In the genomic region with DNA sequence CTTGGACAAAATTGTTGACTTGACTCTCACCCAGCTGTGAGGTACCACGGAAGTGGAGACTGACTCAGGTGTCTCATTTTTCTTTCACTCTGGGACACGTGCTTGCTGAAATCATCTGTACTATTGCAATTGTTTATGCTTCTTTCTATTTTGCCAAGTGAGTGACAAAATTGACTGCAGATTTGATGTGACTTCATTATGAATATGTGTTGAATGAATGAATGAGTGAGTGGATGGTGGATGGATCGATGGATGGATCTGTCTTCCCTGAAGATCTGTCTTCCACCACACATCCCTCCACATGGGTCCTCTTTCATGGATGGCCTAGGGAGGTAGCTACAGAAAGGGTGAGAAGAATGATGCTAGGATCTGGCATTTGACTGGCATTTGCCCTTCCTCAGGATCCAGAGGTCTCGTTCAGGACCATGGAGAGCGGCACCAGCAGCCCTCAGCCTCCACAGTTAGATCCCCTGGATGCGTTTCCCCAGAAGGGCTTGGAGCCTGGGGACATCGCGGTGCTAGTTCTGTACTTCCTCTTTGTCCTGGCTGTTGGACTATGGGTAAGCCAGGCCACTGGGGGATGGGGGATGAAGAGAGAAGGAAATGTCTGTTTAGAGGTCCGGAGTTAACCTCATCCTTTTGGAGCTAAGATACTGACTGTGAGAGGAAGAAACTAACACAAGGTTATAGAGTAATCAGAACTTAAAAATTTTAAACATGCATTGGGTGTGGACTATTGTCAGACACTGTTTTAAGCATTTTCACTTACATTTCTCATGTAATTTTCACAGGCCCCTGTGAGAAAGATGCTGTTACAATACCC, we compare ENCODE assay signal across 1 cellular context.
TF ChIP-seq lines count a peak whose summit lies in the region.

No MANE protein-coding gene starts in this region.

TF ChIP-seq in HepG2, 621 proteins besides CTCF, POLR2A, EP300 and RAD21 (continued from another document and continues in another):
- 0 out of 2 replicates have a peak, but pooled peaks have one; percentile 30 for TF ChIP-seq ZFX (CRISPR knock-in tag; IDR thresholded peaks at IDR 0.05; ENCODE audit: low read depth)
- TF ChIP-seq NR1H2 (CRISPR knock-in tag; IDR thresholded peaks at IDR 0.05; ENCODE audit: borderline replicate concordance, low read depth): peak; percentile 86; the same call in 1 of the 2 replicates
- TF ChIP-seq, protein P1, sequence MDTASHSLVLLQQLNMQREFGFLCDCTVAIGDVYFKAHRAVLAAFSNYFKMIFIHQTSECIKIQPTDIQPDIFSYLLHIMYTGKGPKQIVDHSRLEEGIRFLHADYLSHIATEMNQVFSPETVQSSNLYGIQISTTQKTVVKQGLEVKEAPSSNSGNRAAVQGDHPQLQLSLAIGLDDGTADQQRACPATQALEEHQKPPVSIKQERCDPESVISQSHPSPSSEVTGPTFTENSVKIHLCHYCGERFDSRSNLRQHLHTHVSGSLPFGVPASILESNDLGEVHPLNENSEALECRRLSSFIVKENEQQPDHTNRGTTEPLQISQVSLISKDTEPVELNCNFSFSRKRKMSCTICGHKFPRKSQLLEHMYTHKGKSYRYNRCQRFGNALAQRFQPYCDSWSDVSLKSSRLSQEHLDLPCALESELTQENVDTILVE (CRISPR knock-in tag; IDR thresholded peaks at IDR 0.05): peak; percentile 94
- TF ChIP-seq ZBTB38 (CRISPR knock-in tag; IDR thresholded peaks at IDR 0.05): peak; percentile 88
- TF ChIP-seq SPEN (CRISPR knock-in tag; IDR thresholded peaks at IDR 0.05; ENCODE audit: low read depth): peak; percentile 80
- no peak for TF ChIP-seq NCOA5 (CRISPR knock-in tag; IDR thresholded peaks at IDR 0.05)
- peak; percentile 93 for TF ChIP-seq ZSCAN12 (CRISPR knock-in tag; IDR thresholded peaks at IDR 0.05)
- TF ChIP-seq KMT2B (CRISPR knock-in tag; IDR thresholded peaks at IDR 0.05): peak; percentile 75
- TF ChIP-seq, protein P2, sequence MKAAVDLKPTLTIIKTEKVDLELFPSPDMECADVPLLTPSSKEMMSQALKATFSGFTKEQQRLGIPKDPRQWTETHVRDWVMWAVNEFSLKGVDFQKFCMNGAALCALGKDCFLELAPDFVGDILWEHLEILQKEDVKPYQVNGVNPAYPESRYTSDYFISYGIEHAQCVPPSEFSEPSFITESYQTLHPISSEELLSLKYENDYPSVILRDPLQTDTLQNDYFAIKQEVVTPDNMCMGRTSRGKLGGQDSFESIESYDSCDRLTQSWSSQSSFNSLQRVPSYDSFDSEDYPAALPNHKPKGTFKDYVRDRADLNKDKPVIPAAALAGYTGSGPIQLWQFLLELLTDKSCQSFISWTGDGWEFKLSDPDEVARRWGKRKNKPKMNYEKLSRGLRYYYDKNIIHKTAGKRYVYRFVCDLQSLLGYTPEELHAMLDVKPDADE (CRISPR knock-in tag; IDR thresholded peaks at IDR 0.05): peak; percentile 88; the same call in 1 of the 2 replicates
- TF ChIP-seq, protein P3, sequence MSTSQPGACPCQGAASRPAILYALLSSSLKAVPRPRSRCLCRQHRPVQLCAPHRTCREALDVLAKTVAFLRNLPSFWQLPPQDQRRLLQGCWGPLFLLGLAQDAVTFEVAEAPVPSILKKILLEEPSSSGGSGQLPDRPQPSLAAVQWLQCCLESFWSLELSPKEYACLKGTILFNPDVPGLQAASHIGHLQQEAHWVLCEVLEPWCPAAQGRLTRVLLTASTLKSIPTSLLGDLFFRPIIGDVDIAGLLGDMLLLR (CRISPR knock-in tag; IDR thresholded peaks at IDR 0.05): 0 out of 2 replicates have a peak, but pooled peaks have one; percentile 70
- no peak for TF ChIP-seq NCOA1 (CRISPR knock-in tag; IDR thresholded peaks at IDR 0.05)
- TF ChIP-seq ZNF564 (CRISPR knock-in tag; IDR thresholded peaks at IDR 0.05): peak; percentile 82
- TF ChIP-seq TOE1 (CRISPR knock-in tag; IDR thresholded peaks at IDR 0.05): 0 out of 2 replicates have a peak, but pooled peaks have one; percentile 67
- peak; percentile 78 for TF ChIP-seq NCOA2 (CRISPR knock-in tag; IDR thresholded peaks at IDR 0.05)
- peak; percentile 87; the same call in 1 of the 2 replicates for TF ChIP-seq EEA1 (CRISPR knock-in tag; IDR thresholded peaks at IDR 0.05; ENCODE audit: borderline replicate concordance)
- TF ChIP-seq SSRP1 (CRISPR knock-in tag; IDR thresholded peaks at IDR 0.05): no peak
- TF ChIP-seq NFE2L1 (CRISPR knock-in tag; IDR thresholded peaks at IDR 0.05; ENCODE audit: borderline replicate concordance): no peak
- TF ChIP-seq, protein P4, sequence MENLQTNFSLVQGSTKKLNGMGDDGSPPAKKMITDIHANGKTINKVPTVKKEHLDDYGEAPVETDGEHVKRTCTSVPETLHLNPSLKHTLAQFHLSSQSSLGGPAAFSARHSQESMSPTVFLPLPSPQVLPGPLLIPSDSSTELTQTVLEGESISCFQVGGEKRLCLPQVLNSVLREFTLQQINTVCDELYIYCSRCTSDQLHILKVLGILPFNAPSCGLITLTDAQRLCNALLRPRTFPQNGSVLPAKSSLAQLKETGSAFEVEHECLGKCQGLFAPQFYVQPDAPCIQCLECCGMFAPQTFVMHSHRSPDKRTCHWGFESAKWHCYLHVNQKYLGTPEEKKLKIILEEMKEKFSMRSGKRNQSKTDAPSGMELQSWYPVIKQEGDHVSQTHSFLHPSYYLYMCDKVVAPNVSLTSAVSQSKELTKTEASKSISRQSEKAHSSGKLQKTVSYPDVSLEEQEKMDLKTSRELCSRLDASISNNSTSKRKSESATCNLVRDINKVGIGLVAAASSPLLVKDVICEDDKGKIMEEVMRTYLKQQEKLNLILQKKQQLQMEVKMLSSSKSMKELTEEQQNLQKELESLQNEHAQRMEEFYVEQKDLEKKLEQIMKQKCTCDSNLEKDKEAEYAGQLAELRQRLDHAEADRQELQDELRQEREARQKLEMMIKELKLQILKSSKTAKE (CRISPR knock-in tag; IDR thresholded peaks at IDR 0.05; ENCODE audit: borderline replicate concordance): peak; percentile 71
- TF ChIP-seq CCDC6 (CRISPR knock-in tag; IDR thresholded peaks at IDR 0.05): peak; percentile 94
- TF ChIP-seq ZNF878 (CRISPR knock-in tag; IDR thresholded peaks at IDR 0.05): peak; percentile 96
- TF ChIP-seq, protein P5, sequence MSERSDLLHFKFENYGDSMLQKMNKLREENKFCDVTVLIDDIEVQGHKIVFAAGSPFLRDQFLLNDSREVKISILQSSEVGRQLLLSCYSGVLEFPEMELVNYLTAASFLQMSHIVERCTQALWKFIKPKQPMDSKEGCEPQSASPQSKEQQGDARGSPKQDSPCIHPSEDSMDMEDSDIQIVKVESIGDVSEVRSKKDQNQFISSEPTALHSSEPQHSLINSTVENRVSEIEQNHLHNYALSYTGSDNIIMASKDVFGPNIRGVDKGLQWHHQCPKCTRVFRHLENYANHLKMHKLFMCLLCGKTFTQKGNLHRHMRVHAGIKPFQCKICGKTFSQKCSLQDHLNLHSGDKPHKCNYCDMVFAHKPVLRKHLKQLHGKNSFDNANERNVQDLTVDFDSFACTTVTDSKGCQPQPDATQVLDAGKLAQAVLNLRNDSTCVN (CRISPR knock-in tag; IDR thresholded peaks at IDR 0.05; ENCODE audit: borderline replicate concordance): peak; percentile 94
- TF ChIP-seq, protein P6, sequence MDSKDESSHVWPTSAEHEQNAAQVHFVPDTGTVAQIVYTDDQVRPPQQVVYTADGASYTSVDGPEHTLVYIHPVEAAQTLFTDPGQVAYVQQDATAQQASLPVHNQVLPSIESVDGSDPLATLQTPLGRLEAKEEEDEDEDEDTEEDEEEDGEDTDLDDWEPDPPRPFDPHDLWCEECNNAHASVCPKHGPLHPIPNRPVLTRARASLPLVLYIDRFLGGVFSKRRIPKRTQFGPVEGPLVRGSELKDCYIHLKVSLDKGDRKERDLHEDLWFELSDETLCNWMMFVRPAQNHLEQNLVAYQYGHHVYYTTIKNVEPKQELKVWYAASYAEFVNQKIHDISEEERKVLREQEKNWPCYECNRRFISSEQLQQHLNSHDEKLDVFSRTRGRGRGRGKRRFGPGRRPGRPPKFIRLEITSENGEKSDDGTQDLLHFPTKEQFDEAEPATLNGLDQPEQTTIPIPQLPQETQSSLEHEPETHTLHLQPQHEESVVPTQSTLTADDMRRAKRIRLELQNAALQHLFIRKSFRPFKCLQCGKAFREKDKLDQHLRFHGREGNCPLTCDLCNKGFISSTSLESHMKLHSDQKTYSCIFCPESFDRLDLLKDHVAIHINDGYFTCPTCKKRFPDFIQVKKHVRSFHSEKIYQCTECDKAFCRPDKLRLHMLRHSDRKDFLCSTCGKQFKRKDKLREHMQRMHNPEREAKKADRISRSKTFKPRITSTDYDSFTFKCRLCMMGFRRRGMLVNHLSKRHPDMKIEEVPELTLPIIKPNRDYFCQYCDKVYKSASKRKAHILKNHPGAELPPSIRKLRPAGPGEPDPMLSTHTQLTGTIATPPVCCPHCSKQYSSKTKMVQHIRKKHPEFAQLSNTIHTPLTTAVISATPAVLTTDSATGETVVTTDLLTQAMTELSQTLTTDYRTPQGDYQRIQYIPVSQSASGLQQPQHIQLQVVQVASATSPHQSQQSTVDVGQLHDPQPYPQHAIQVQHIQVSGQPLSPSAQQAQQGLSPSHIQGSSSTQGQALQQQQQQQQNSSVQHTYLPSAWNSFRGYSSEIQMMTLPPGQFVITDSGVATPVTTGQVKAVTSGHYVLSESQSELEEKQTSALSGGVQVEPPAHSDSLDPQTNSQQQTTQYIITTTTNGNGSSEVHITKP (CRISPR knock-in tag; IDR thresholded peaks at IDR 0.05; ENCODE audit: low read depth): peak; percentile 79; the same call in 1 of the 2 replicates
- peak; percentile 94 for TF ChIP-seq SMAD9 (CRISPR knock-in tag; IDR thresholded peaks at IDR 0.05)
- peak; percentile 26 for TF ChIP-seq STAG1 (CRISPR knock-in tag; IDR thresholded peaks at IDR 0.05)
- peak; percentile 91; the same call in 1 of the 2 replicates for TF ChIP-seq ZNF775 (CRISPR knock-in tag; IDR thresholded peaks at IDR 0.05; ENCODE audit: borderline replicate concordance)
- 0 out of 2 replicates have a peak, but pooled peaks have one; percentile 40 for TF ChIP-seq MTA1 (CRISPR knock-in tag; IDR thresholded peaks at IDR 0.05; ENCODE audit: borderline replicate concordance)
- TF ChIP-seq FOXA3 (CRISPR knock-in tag; IDR thresholded peaks at IDR 0.05): peak; percentile 61
- TF ChIP-seq, protein P7, sequence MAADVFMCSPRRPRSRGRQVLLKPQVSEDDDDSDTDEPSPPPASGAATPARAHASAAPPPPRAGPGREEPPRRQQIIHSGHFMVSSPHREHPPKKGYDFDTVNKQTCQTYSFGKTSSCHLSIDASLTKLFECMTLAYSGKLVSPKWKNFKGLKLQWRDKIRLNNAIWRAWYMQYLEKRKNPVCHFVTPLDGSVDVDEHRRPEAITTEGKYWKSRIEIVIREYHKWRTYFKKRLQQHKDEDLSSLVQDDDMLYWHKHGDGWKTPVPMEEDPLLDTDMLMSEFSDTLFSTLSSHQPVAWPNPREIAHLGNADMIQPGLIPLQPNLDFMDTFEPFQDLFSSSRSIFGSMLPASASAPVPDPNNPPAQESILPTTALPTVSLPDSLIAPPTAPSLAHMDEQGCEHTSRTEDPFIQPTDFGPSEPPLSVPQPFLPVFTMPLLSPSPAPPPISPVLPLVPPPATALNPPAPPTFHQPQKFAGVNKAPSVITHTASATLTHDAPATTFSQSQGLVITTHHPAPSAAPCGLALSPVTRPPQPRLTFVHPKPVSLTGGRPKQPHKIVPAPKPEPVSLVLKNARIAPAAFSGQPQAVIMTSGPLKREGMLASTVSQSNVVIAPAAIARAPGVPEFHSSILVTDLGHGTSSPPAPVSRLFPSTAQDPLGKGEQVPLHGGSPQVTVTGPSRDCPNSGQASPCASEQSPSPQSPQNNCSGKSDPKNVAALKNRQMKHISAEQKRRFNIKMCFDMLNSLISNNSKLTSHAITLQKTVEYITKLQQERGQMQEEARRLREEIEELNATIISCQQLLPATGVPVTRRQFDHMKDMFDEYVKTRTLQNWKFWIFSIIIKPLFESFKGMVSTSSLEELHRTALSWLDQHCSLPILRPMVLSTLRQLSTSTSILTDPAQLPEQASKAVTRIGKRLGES (CRISPR knock-in tag; IDR thresholded peaks at IDR 0.05; ENCODE audit: borderline replicate concordance): peak; percentile 89; the same call in 1 of the 2 replicates
- TF ChIP-seq ZNF557 (CRISPR knock-in tag; IDR thresholded peaks at IDR 0.05): peak; percentile 99
- TF ChIP-seq, protein P8, sequence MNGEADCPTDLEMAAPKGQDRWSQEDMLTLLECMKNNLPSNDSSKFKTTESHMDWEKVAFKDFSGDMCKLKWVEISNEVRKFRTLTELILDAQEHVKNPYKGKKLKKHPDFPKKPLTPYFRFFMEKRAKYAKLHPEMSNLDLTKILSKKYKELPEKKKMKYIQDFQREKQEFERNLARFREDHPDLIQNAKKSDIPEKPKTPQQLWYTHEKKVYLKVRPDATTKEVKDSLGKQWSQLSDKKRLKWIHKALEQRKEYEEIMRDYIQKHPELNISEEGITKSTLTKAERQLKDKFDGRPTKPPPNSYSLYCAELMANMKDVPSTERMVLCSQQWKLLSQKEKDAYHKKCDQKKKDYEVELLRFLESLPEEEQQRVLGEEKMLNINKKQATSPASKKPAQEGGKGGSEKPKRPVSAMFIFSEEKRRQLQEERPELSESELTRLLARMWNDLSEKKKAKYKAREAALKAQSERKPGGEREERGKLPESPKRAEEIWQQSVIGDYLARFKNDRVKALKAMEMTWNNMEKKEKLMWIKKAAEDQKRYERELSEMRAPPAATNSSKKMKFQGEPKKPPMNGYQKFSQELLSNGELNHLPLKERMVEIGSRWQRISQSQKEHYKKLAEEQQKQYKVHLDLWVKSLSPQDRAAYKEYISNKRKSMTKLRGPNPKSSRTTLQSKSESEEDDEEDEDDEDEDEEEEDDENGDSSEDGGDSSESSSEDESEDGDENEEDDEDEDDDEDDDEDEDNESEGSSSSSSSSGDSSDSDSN (CRISPR knock-in tag; IDR thresholded peaks at IDR 0.05): peak; percentile 38; the same call in 1 of the 2 replicates
- TF ChIP-seq, protein P9, sequence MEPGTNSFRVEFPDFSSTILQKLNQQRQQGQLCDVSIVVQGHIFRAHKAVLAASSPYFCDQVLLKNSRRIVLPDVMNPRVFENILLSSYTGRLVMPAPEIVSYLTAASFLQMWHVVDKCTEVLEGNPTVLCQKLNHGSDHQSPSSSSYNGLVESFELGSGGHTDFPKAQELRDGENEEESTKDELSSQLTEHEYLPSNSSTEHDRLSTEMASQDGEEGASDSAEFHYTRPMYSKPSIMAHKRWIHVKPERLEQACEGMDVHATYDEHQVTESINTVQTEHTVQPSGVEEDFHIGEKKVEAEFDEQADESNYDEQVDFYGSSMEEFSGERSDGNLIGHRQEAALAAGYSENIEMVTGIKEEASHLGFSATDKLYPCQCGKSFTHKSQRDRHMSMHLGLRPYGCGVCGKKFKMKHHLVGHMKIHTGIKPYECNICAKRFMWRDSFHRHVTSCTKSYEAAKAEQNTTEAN (CRISPR knock-in tag; conservative IDR thresholded peaks at IDR 0.05): peak; percentile 96
- TF ChIP-seq ZNF12 (CRISPR knock-in tag; IDR thresholded peaks at IDR 0.05): peak; percentile 91
- no peak for TF ChIP-seq ZNF432 (CRISPR knock-in tag; IDR thresholded peaks at IDR 0.05; ENCODE audit: borderline replicate concordance)
